ENCODE assay signal across 17 cellular contexts in the genomic region with DNA sequence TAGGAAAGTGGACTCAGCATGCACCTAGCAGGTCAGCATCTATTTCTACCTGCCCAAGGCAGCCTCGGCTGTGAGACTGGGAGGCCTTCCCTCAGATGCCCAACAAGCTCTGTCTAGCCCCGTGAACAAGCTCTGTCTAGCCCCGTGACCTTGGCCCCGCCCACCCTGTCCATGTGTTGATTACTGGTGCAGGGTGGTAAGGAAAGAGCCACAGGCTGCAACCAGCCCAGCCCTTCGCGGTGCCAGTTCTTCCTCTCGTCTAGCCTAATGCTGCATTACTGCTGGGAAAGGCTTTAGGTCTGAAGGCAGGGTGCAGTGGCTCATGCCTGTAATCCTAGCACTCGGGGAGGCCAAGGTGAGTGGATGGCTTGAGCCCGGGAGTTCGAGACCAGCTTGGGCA. TPM values are rescaled to one million over a fixed set of nuclear protein-coding genes. Genes with fewer than 3 reads are reported as not detected.
DNase-seq lines count a peak whose midpoint lies in the region; ATAC-seq and TF ChIP-seq lines count a peak whose summit lies in the region.
"Had no signal": no experiment of that assay in that cellular context is flagged by ENCODE, and none has a peak within 500 bp of the region (broad histone marks: within the 10 kb centered on the region; RNA-seq: fewer than 3 reads in every experiment).

No MANE protein-coding gene starts in this region.

- H3K4me1 ChIP-seq in transverse colon = peaks cover 5 to 25% (median 22%) of the 10 kb centered on the region in 4 donors

- intact Hi-C loops in transverse colon (cut with DNase I; ENCODE audit: low total_unique reads) = no loop called here

- TF ChIP-seq CTCF in transverse colon (IDR thresholded peaks at IDR 0.05) = no peak

- no peaks in the 10 kb centered on the region for H3K36me3 ChIP-seq in transverse colon

- WGBS in transverse colon (ENCODE audit: low coverage in 1 of 2), 2 donors = 77 to 80% methylated on average over 1 to 9 of the region's 10 CpGs

- no peak for ATAC-seq in activated naive CD8-positive, alpha-beta T cell treated with anti-CD3 and anti-CD28 coated beads, Interleukin-2, amount 50 U/mL, for 24 hours
- peak; percentile 88 for ATAC-seq in esophagus mucosa
- ATAC-seq: activated naive CD4-positive, alpha-beta T cell treated with anti-CD3 and anti-CD28 coated beads, Interleukin-2, amount 50 U/mL, for 72 hours; stimulated activated naive B cell treated with anti-CD40 and anti-IgM and Interleukin-4, amounts not matched to agents 10 μg/mL and 1 μg/mL and 100 μg/mL, for 72 hours had no signal

- H3K9me3 Mint-ChIP-seq in activated naive CD8-positive, alpha-beta T cell (ENCODE audit: low read depth) = no peaks in the 10 kb centered on the region
- H3K9me3 Mint-ChIP-seq in activated naive CD8-positive, alpha-beta T cell treated with anti-CD3 and anti-CD28 coated beads, Interleukin-2, amount 50 U/mL, for 24 hours = no peaks in the 10 kb centered on the region
- H3K9me3 Mint-ChIP-seq: activated naive CD4-positive, alpha-beta T cell treated with anti-CD3 and anti-CD28 coated beads, Interleukin-2, amount 50 U/mL, for 72 hours; stimulated activated naive B cell treated with anti-CD40 and anti-IgM and Interleukin-4, amounts not matched to agents 10 μg/mL and 1 μg/mL and 100 μg/mL, for 72 hours had no signal

- TF ChIP-seq EP300 in transverse colon (IDR thresholded peaks at IDR 0.05; ENCODE audit: low read depth) = no peak

- no peaks in the 10 kb centered on the region for H3K36me3 Mint-ChIP-seq in activated naive CD8-positive, alpha-beta T cell
- no peaks in the 10 kb centered on the region for H3K36me3 Mint-ChIP-seq in activated naive CD8-positive, alpha-beta T cell treated with anti-CD3 and anti-CD28 coated beads, Interleukin-2, amount 50 U/mL, for 24 hours (ENCODE audit: low read depth)
- H3K36me3 Mint-ChIP-seq: activated naive CD4-positive, alpha-beta T cell treated with anti-CD3 and anti-CD28 coated beads, Interleukin-2, amount 50 U/mL, for 72 hours had no signal

- H3K27me3 ChIP-seq in transverse colon = peaks cover 20% of the 10 kb centered on the region

- no peak overlapping the region for H3K4me3 ChIP-seq in transverse colon
- H3K4me3 ChIP-seq: smooth muscle cell had no signal

- in situ Hi-C loops in transverse colon (cut with MboI; ENCODE audit: low pct_ligation_motif_present in 1 of 4, low pct_unique_long_range_greater_than_20kb in 1 of 4, low sequenced_read_pairs in 3 of 4) = loop anchor here in 2 of 4 donors (10.0 kb wide), 2 partner anchors 86 to 146 kb away; no protein-coding TSS in a partner anchor

- H3K27ac Mint-ChIP-seq in activated naive CD8-positive, alpha-beta T cell = no peak overlapping the region
- no peak overlapping the region for H3K27ac Mint-ChIP-seq in activated naive CD8-positive, alpha-beta T cell treated with anti-CD3 and anti-CD28 coated beads, Interleukin-2, amount 50 U/mL, for 24 hours
- H3K27ac Mint-ChIP-seq: activated naive CD4-positive, alpha-beta T cell treated with anti-CD3 and anti-CD28 coated beads, Interleukin-2, amount 50 U/mL, for 72 hours had no signal

- no peaks in the 10 kb centered on the region for H3K27me3 Mint-ChIP-seq in activated naive CD8-positive, alpha-beta T cell
- peaks cover 18% of the 10 kb centered on the region for H3K27me3 Mint-ChIP-seq in activated naive CD8-positive, alpha-beta T cell treated with anti-CD3 and anti-CD28 coated beads, Interleukin-2, amount 50 U/mL, for 24 hours

- no peak for DNase-seq in activated naive CD8-positive, alpha-beta T cell treated with anti-CD3 and anti-CD28 coated beads, Interleukin-2, amount 50 U/mL, for 24 hours
- DNase-seq in transverse colon (peak; percentile 56), NCI-H526 treated with DMSO at 0.1 percent for 48 hours (lab: John Stamatoyannopoulos, UW) (no peak), NCI-H2107 treated with DMSO at 0.1 percent for 48 hours (lab: John Stamatoyannopoulos, UW; ENCODE audit: unreplicated experiment) (no peak)
- DNase-seq: ACHN; activated CD4-positive, alpha-beta T cell treated with anti-CD3 and anti-CD28 coated beads for 48 hours; GDM1; GOT3; NCI-H345; stimulated activated naive B cell treated with anti-CD40 and anti-IgM and Interleukin-4, amounts not matched to agents 10 μg/mL and 1 μg/mL and 100 μg/mL, for 72 hours; T1000 had no signal

- H3K27ac ChIP-seq in transverse colon = no peak overlapping the region

- H3K9me3 ChIP-seq in transverse colon = no peaks in the 10 kb centered on the region

- no peak for TF ChIP-seq POLR2A in transverse colon (IDR thresholded peaks at IDR 0.05)

- H3K4me1 Mint-ChIP-seq in activated naive CD8-positive, alpha-beta T cell (ENCODE audit: low read depth) = peaks cover 4% of the 10 kb centered on the region
- H3K4me1 Mint-ChIP-seq in activated naive CD8-positive, alpha-beta T cell treated with anti-CD3 and anti-CD28 coated beads, Interleukin-2, amount 50 U/mL, for 24 hours = peaks cover 5% of the 10 kb centered on the region

- peak overlapping the region; percentile 64 for H3K4me3 Mint-ChIP-seq in activated naive CD8-positive, alpha-beta T cell
- no peak overlapping the region for H3K4me3 Mint-ChIP-seq in activated naive CD8-positive, alpha-beta T cell treated with anti-CD3 and anti-CD28 coated beads, Interleukin-2, amount 50 U/mL, for 24 hours

RNA-seq across cellular contexts. Expression of a gene that starts 2.2 kb away (rescaled TPM):
- 9.1 TPM for total RNA-seq in esophagus mucosa
- 10 to 100 TPM; 15.6 to 38.2 (median 27.8) TPM for total RNA-seq in transverse colon

RNA-seq across cellular contexts. Expression of a gene that starts 14.7 kb away (rescaled TPM):
- not detected for total RNA-seq in esophagus mucosa
- total RNA-seq in transverse colon = not detected
- total RNA-seq: activated naive CD4-positive, alpha-beta T cell treated with anti-CD3 and anti-CD28 coated beads, Interleukin-2, amount 50 U/mL, for 72 hours; LHCN-M2; smooth muscle cell; ureter had no signal

RNA-seq across cellular contexts. Expression of a gene that starts 22.9 kb away (rescaled TPM):
- total RNA-seq in esophagus mucosa (40.3 TPM), transverse colon (10 to 100 TPM; 21.3 to 84.1 (median 61.8) TPM)

RNA-seq across cellular contexts. Expression of a gene that starts 52.8 kb away (rescaled TPM):
- total RNA-seq in esophagus mucosa = 10.8 TPM
- 1,000 to 10,000 TPM in 1 of 4 donors, 100 to 1,000 TPM in 2, 10 to 100 TPM in 1; 82.6 to 1,341 (median 190) TPM for total RNA-seq in transverse colon

RNA-seq across cellular contexts. Expression of a gene that starts 59.3 kb away (rescaled TPM):
- total RNA-seq in esophagus mucosa = 439 TPM
- 100 to 1,000 TPM in 3 of 4 donors, 10 to 100 TPM in 1; 56.5 to 170 (median 106) TPM for total RNA-seq in transverse colon
